8 cellular contexts compared by ENCODE assay signal in the genomic region with DNA sequence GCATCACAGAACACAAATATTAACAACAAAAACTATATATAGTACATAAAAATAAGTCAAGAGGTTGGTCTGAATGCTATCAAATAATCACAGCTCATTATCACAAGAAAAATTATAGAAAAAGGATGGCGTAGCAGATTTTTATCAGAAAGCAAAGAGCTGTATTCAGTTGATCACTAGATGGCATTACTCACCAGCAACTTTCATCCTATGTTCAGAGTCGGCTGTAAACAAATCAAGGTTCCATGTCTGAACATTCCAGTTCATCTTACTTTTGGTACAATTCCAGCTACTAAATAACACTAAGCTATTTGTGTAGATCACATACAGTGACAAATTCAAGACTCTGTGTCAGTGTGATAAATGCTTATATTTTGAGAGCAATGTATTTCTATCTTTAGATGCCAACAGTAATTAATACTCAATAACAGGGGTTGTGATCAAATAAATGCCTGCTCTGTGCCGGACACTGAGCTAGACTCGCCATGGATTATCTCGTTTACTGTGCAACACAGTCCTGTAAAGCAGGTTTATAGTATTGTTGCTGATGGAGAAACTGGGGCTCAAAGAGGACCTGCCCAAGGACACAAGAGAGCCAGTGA. TPM values are rescaled to one million over a fixed set of nuclear protein-coding genes. Genes with fewer than 3 reads are reported as not detected.
A peak's percentile ranks its signal among the peaks of the same experiment; 100 is the strongest.
DNase-seq lines count a peak whose midpoint lies in the region; ATAC-seq, FAIRE-seq and TF ChIP-seq lines count a peak whose summit lies in the region.

No MANE protein-coding gene starts in this region.

- H3K27ac ChIP-seq in adrenal gland (peak overlapping the region in 2 of 5 donors; percentile 18 to 40), right atrium auricular region (peak overlapping the region; percentile 66 to 67), small intestine (ENCODE audit: low read depth in 1 of 2, low read length in 1 of 2) (peak overlapping the region in 1 of 2 donors; percentile 70)

- H3K4me3 ChIP-seq in NB4 (ENCODE audit: low read depth, low read length), result no peak overlapping the region
- H3K4me3 ChIP-seq in adrenal gland, result no peak overlapping the region
- no peak overlapping the region for H3K4me3 ChIP-seq in right atrium auricular region
- H3K4me3 ChIP-seq in small intestine (ENCODE audit: low read depth in 1 of 2, low read length in 2 of 2), result no peak overlapping the region

- no peak for ATAC-seq in GM21619 (IDR thresholded peaks at IDR 0.05; ENCODE audit: unreplicated experiment)

- no peak for FAIRE-seq in small intestine (lab: Jason Lieb, UNC)

- no peak for TF ChIP-seq CTCF in NB4 (IDR thresholded peaks at IDR 0.05; ENCODE audit: low read depth, low read length)
- TF ChIP-seq CTCF in adrenal gland (IDR thresholded peaks at IDR 0.05), result peak; percentile 21 to 64 (median 47)
- TF ChIP-seq CTCF in right atrium auricular region (IDR thresholded peaks at IDR 0.05), result peak; percentile 16 to 70

- H3K9me3 ChIP-seq in adrenal gland (replicated peaks in 1 of 3) (no peaks in the 10 kb centered on the region), right atrium auricular region (no peaks in the 10 kb centered on the region), small intestine (ENCODE audit: control insufficient read depth, low read depth) (no peaks in the 10 kb centered on the region)

- WGBS in adrenal gland, 4 donors, result 37 to 39% (median 38%) methylated on average over 5 of the region's 5 CpGs
- 31 to 42% (median 35%) methylated on average over 5 of the region's 5 CpGs for WGBS in small intestine, 3 donors

- TF ChIP-seq POLR2A in NB4 (IDR thresholded peaks at IDR 0.05; ENCODE audit: extremely low read depth, insufficient read length), result no peak
- no peak for TF ChIP-seq POLR2A in adrenal gland (IDR thresholded peaks at IDR 0.05)

- H3K27me3 ChIP-seq in adrenal gland (no peaks in the 10 kb centered on the region), right atrium auricular region (no peaks in the 10 kb centered on the region), small intestine (ENCODE audit: control insufficient read depth in 2 of 2, insufficient read depth in 2 of 2, low read length in 2 of 2) (no peaks in the 10 kb centered on the region)

- DNase-seq in EL (peak; percentile 50), NB4 (ENCODE audit: low read depth) (peak; percentile 46), adrenal gland (no peak), right atrium auricular region (ENCODE audit: low spot score) (no peak), small intestine (peak; percentile 78), COLO668 (lab: John Stamatoyannopoulos, UW; ENCODE audit: unreplicated experiment) (no peak)
- no peak for DNase-seq in effector CD8-positive, alpha-beta T cell (lab: John Stamatoyannopoulos, UW)

- H3K4me1 ChIP-seq in adrenal gland (replicated peaks in 1 of 2) (peaks cover 7 to 20% of the 10 kb centered on the region in 2 donors), right atrium auricular region (peaks cover 0 to 16% of the 10 kb centered on the region in 2 donors), small intestine (ENCODE audit: control insufficient read depth in 2 of 2, insufficient read depth in 1 of 2, low read depth in 1 of 2, low read length in 1 of 2) (peaks cover 0 to 7% of the 10 kb centered on the region in 2 donors)

- H3K36me3 ChIP-seq in adrenal gland (replicated peaks in 1 of 2), result peaks cover 0 to 27% of the 10 kb centered on the region in 2 donors
- H3K36me3 ChIP-seq in right atrium auricular region, result peaks cover 18% of the 10 kb centered on the region
- peaks cover 2 to 7% of the 10 kb centered on the region in 2 donors for H3K36me3 ChIP-seq in small intestine (ENCODE audit: control insufficient read depth in 2 of 2, insufficient read depth in 2 of 2, low read length in 2 of 2)

- intact Hi-C loops in adrenal gland (cut with DNase I), result loop anchor here in 1 of 2 donors (10.0 kb wide), 3 partner anchors 103 to 453 kb away; no protein-coding TSS in a partner anchor

RNA-seq across cellular contexts. Expression of a gene that starts 30.1 kb away (rescaled TPM):
- total RNA-seq in adrenal gland (10 to 100 TPM in 7 of 8 donors, 1 to 10 TPM in 1; 9.2 to 24.8 (median 16.4) TPM), right atrium auricular region (1 to 10 TPM; 5.9 to 6.9 TPM)
- polyA plus RNA-seq in adrenal gland (10 to 100 TPM in 2 of 3 donors, 1 to 10 TPM in 1; 9.2 to 25.6 (median 13.5) TPM), small intestine (10 to 100 TPM; 11.2 to 20.0 (median 15.7) TPM)

RNA-seq across cellular contexts. Expression of a gene that starts 45.3 kb away (rescaled TPM):
- 100 to 1,000 TPM in 3 of 8 donors, 10 to 100 TPM in 5; 75.0 to 112 (median 87.4) TPM for total RNA-seq in adrenal gland
- 100 to 1,000 TPM in 1 of 3 donors, 10 to 100 TPM in 2; 67.1 to 456 (median 82.3) TPM for polyA plus RNA-seq in adrenal gland
- total RNA-seq in right atrium auricular region, result 100 to 1,000 TPM; 142 to 159 TPM
- polyA plus RNA-seq in small intestine, result 100 to 1,000 TPM in 2 of 3 donors, 10 to 100 TPM in 1; 85.0 to 172 (median 121) TPM

Comparison
In these comparisons a context has a peak if more than half of its experiments do, and no peak if none do; other contexts are left out.
1. DNase-seq: peak in EL (single experiment), NB4 (single experiment) and small intestine (single experiment); none in adrenal gland (0 of 7), right atrium auricular region (single experiment), effector CD8-positive, alpha-beta T cell (single experiment) and COLO668 (single experiment).